Comparison of ENCODE assay signal across 11 cellular contexts in genomic region chr12:80404629-80405028, GRCh38. TPM values are rescaled to one million over a fixed set of nuclear protein-coding genes. Genes with fewer than 3 reads are reported as not detected.
"Had no signal": no experiment of that assay in that cellular context is flagged by ENCODE, and none has a peak within 500 bp of the region (broad histone marks: within the 10 kb centered on the region; RNA-seq: fewer than 3 reads in every experiment).

No MANE protein-coding gene starts in this region.

- H3K4me3 ChIP-seq: K562 had no signal

- H3K4me2 ChIP-seq: KMS-11 had no signal

- ATAC-seq: HepG2, K562 had no signal

- H3K9ac ChIP-seq: KMS-11 had no signal

- DNase-seq: IMR-90, KBM-7, KG1 had no signal

- FAIRE-seq: HepG2, HTR-8/SVneo, K562 had no signal

- H3K27ac ChIP-seq: HL-60, KMS-11 had no signal

RNA-seq across cellular contexts. Expression of gene PTPRQ, which starts 39.4 kb away (rescaled TPM):
- total RNA-seq: HepG2, HT-29, HT1080, K562 had no signal
- polyA plus RNA-seq: HepG2, IgD-negative memory B cell, K562 had no signal
